Comparison of ENCODE assay signal across 10 cellular contexts in genomic region chr2:237084444-237084843, GRCh38. TPM values are rescaled to one million over a fixed set of nuclear protein-coding genes. Genes with fewer than 3 reads are reported as not detected.
DNase-seq lines count a peak whose midpoint lies in the region; ATAC-seq and TF ChIP-seq lines count a peak whose summit lies in the region.
"Had no signal": no experiment of that assay in that cellular context is flagged by ENCODE, and none has a peak within 500 bp of the region (broad histone marks: within the 10 kb centered on the region; RNA-seq: fewer than 3 reads in every experiment).

No MANE protein-coding gene starts in this region.

- TF ChIP-seq CTCF in esophagus muscularis mucosa (IDR thresholded peaks at IDR 0.05), result no peak

- H3K4me3 ChIP-seq in SJCRH30 (peak overlapping the region; percentile 80), esophagus muscularis mucosa (peak overlapping the region in 1 of 4 donors; percentile 74), skeletal muscle cell (ENCODE audit: low read depth, low read length) (peak overlapping the region; percentile 67)

- TF ChIP-seq POLR2A in esophagus muscularis mucosa (IDR thresholded peaks at IDR 0.05; ENCODE audit: low read depth), result no peak

- no peaks in the 10 kb centered on the region for H3K27me3 Mint-ChIP-seq in T-helper 1 cell treated with Interleukin-12 subunit alpha and Interleukin-12 subunit beta and Interleukin-4 antibody, amounts not matched to agents 30 μg/mL and 1 μg/mL, for 36 hours (ENCODE audit: low read depth)

- peak overlapping the region; percentile 99 for H3K27ac Mint-ChIP-seq in T-helper 1 cell treated with Interleukin-12 subunit alpha and Interleukin-12 subunit beta and Interleukin-4 antibody, amounts not matched to agents 30 μg/mL and 1 μg/mL, for 36 hours

- H3K9me3 ChIP-seq in SJCRH30 (replicated peaks) (no peaks in the 10 kb centered on the region), esophagus muscularis mucosa (no peaks in the 10 kb centered on the region)
- H3K9me3 ChIP-seq: SJSA1 had no signal

- DNase-seq in T-helper 1 cell (no peak), SJCRH30 (no peak), esophagus muscularis mucosa (ENCODE audit: extremely low spot score) (no peak), skeletal muscle cell (ENCODE audit: low read depth) (no peak)
- DNase-seq: NCI-H2029 treated with DMSO at 0.1 percent for 48 hours had no signal

- 93% methylated on average over 8 of the region's 8 CpGs for WGBS in esophagus muscularis mucosa

- H3K36me3 ChIP-seq in SJCRH30 (peaks cover 3% of the 10 kb centered on the region; the same call in 1 of the 2 replicates), esophagus muscularis mucosa (peaks cover 0 to 12% (median 4%) of the 10 kb centered on the region in 4 donors)

- H3K4me3 Mint-ChIP-seq in T-helper 1 cell treated with Interleukin-12 subunit alpha and Interleukin-12 subunit beta and Interleukin-4 antibody, amounts not matched to agents 30 μg/mL and 1 μg/mL, for 36 hours, result peak overlapping the region; percentile 99

- intact Hi-C loops in esophagus muscularis mucosa (cut with DNase I), result no loop called here

- H3K27ac ChIP-seq in SJCRH30, result no peak overlapping the region
- H3K27ac ChIP-seq in esophagus muscularis mucosa (replicated peaks in 1 of 4), result peak overlapping the region in 3 of 4 donors; percentile 82 to 91 (median 86)

- peaks cover 2% of the 10 kb centered on the region for H3K36me3 Mint-ChIP-seq in T-helper 1 cell treated with Interleukin-12 subunit alpha and Interleukin-12 subunit beta and Interleukin-4 antibody, amounts not matched to agents 30 μg/mL and 1 μg/mL, for 36 hours (ENCODE audit: low read depth)

- no peak for TF ChIP-seq EP300 in esophagus muscularis mucosa (IDR thresholded peaks at IDR 0.05)

- peaks cover 20% of the 10 kb centered on the region for H3K4me1 Mint-ChIP-seq in T-helper 1 cell treated with Interleukin-12 subunit alpha and Interleukin-12 subunit beta and Interleukin-4 antibody, amounts not matched to agents 30 μg/mL and 1 μg/mL, for 36 hours (ENCODE audit: low read depth)

- H3K4me1 ChIP-seq in SJCRH30 (peaks cover 9% of the 10 kb centered on the region; the same call in 1 of the 2 replicates), esophagus muscularis mucosa (peaks cover 20 to 43% (median 32%) of the 10 kb centered on the region in 4 donors)

- H3K27me3 ChIP-seq in SJCRH30 (no peaks in the 10 kb centered on the region), esophagus muscularis mucosa (no peaks in the 10 kb centered on the region)
- H3K27me3 ChIP-seq: SJSA1 had no signal

- H3K9me3 Mint-ChIP-seq in T-helper 1 cell treated with Interleukin-12 subunit alpha and Interleukin-12 subunit beta and Interleukin-4 antibody, amounts not matched to agents 30 μg/mL and 1 μg/mL, for 36 hours, result no peaks in the 10 kb centered on the region

- ATAC-seq in HG03159 (IDR thresholded peaks at IDR 0.05; ENCODE audit: unreplicated experiment) (no peak), GM19455 (IDR thresholded peaks at IDR 0.05; ENCODE audit: unreplicated experiment) (no peak), GM21447 (IDR thresholded peaks at IDR 0.05; ENCODE audit: unreplicated experiment) (no peak)

RNA-seq across cellular contexts. Expression of gene COPS8, which starts 1.2 kb away (rescaled TPM):
- 179 and 184 TPM in 2 replicates for total RNA-seq in SJCRH30 (2014; rRNA removed; shearing (Covaris generic))
- 10 to 100 TPM; 69.4 to 96.0 (median 82.8) TPM for total RNA-seq in esophagus muscularis mucosa
